ENCODE assay signal across 9 cellular contexts in the genomic region with DNA sequence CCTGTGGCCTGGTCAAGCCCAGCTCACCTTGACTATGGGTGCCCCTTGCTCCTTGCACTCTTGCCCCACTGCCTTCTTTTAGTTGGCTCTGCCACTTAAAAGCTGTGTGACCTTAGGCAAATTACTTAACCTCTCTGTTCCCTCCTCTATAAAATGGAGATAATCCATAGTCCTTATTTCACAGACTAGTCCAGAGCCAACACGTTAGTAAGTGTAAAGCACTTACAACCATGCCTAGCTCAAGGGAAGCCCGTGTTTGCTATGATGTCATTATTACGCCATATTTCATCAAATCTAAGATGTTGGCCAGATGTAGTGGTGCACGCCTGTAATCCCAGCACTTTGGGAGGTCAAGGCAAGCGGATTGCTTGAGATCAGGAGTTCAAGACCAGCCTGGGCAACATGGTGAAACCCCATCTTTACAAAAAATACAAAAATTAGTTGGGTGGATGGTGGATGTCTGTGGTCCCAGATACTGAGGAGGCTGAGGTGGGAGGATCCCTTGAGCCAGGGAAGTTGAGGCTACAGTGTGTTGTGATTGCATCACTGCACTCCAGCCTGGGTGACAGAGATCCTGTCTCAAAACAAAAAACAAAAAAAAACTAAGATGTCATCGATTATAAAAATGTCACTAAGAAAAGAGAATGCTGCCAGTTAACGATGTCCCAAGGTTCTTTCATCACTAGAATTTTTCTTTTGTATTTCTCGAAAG. TPM values are rescaled to one million over a fixed set of nuclear protein-coding genes. Genes with fewer than 3 reads are reported as not detected.
DNase-seq lines count a peak whose midpoint lies in the region; ATAC-seq and TF ChIP-seq lines count a peak whose summit lies in the region.
"Had no signal": no experiment of that assay in that cellular context is flagged by ENCODE, and none has a peak within 500 bp of the region (broad histone marks: within the 10 kb centered on the region; RNA-seq: fewer than 3 reads in every experiment).

No MANE protein-coding gene starts in this region.

- H3K9me3 ChIP-seq in HEK293 (ENCODE audit: control insufficient read depth, insufficient read depth, low read depth, low read length) (no peaks in the 10 kb centered on the region), SU-DHL-6 (ENCODE audit: insufficient read depth, low read length) (no peaks in the 10 kb centered on the region)
- H3K9me3 ChIP-seq: SK-N-SH had no signal

- H3K27me3 Mint-ChIP-seq in glutamatergic neuron (ENCODE audit: unreplicated experiment): peaks cover 11% of the 10 kb centered on the region

- no peaks in the 10 kb centered on the region for H3K4me1 ChIP-seq in HEK293 (ENCODE audit: control insufficient read depth, insufficient read depth, low read length)

- no peaks in the 10 kb centered on the region for H3K36me3 ChIP-seq in HEK293 (ENCODE audit: control insufficient read depth in 2 of 2, insufficient read depth in 1 of 2, low read length in 2 of 2)
- H3K36me3 ChIP-seq in SU-DHL-6 (ENCODE audit: low read length): no peaks in the 10 kb centered on the region

- H3K79me2 ChIP-seq in SU-DHL-6 (ENCODE audit: insufficient read depth, low read length): peaks cover 5% of the 10 kb centered on the region; the same call in 1 of the 2 replicates

- TF ChIP-seq CTCF in HEK293 (tag by site-specific recombination; IDR thresholded peaks at IDR 0.05) (no peak), SU-DHL-6 (IDR thresholded peaks at IDR 0.05; ENCODE audit: insufficient read depth, low read length, poor library complexity, severe bottlenecking) (no peak), glutamatergic neuron (IDR thresholded peaks at IDR 0.05; ENCODE audit: partially characterized antibody, unreplicated experiment) (no peak)

- H3K36me3 Mint-ChIP-seq in glutamatergic neuron (ENCODE audit: unreplicated experiment): peaks cover 4% of the 10 kb centered on the region

- H2AFZ ChIP-seq in SU-DHL-6 (ENCODE audit: low read depth, low read length, severe bottlenecking): no peak overlapping the region

- H3F3A ChIP-seq in SU-DHL-6 (ENCODE audit: insufficient read depth): peaks cover 15% of the 10 kb centered on the region

- H4K20me1 ChIP-seq in SU-DHL-6 (ENCODE audit: low read depth, low read length): no peaks in the 10 kb centered on the region

- H3K9me3 Mint-ChIP-seq in glutamatergic neuron (ENCODE audit: unreplicated experiment): peaks cover 25% of the 10 kb centered on the region

- CTCF ChIA-PET in HEK293 (lab: Yijun Ruan, JAX): interaction anchor here (0.9 to 9.6 kb wide), 3 partner anchors 18 to 33 kb away, joined by 3 to 81 read pairs (median 7); a partner anchor contains a TSS

- peaks cover 28% of the 10 kb centered on the region for H3K4me1 Mint-ChIP-seq in glutamatergic neuron (ENCODE audit: low read depth, unreplicated experiment)

- peak overlapping the region; percentile 30 for H3K4me3 Mint-ChIP-seq in glutamatergic neuron (ENCODE audit: unreplicated experiment)

- H3K9me2 ChIP-seq in SU-DHL-6 (replicated peaks; ENCODE audit: insufficient read depth, low read length): no peaks in the 10 kb centered on the region
- H3K9me2 ChIP-seq: SK-N-SH had no signal

- no peak overlapping the region for H3K27ac ChIP-seq in HEK293 (ENCODE audit: extremely low read depth, low read depth, low read length)
- H3K27ac ChIP-seq in SU-DHL-6 (ENCODE audit: low read depth, low read length): peak overlapping the region; percentile 34; the same call in 1 of the 2 replicates

- H3K9ac ChIP-seq in SU-DHL-6 (ENCODE audit: low read length): no peak overlapping the region
- H3K9ac ChIP-seq: SK-N-SH had no signal

- ATAC-seq in GM21529 (IDR thresholded peaks at IDR 0.05; ENCODE audit: unreplicated experiment) (no peak), HG02759 (IDR thresholded peaks at IDR 0.05; ENCODE audit: unreplicated experiment) (no peak)

- H3K4me3 ChIP-seq in HEK293 (ENCODE audit: low read depth, low read length) (no peak overlapping the region), SU-DHL-6 (ENCODE audit: insufficient read depth, low read length, poor library complexity, severe bottlenecking) (no peak overlapping the region)

- H3K27me3 ChIP-seq in SU-DHL-6 (ENCODE audit: low read length): no peaks in the 10 kb centered on the region

- no peak for DNase-seq in glutamatergic neuron
- DNase-seq: mesendoderm, NCI-H345, SK-N-SH, substantia nigra had no signal

- peak overlapping the region; percentile 43 for H3K27ac Mint-ChIP-seq in glutamatergic neuron (ENCODE audit: unreplicated experiment)

- POLR2A ChIA-PET in HEK293 (lab: Yijun Ruan, JAX): no interaction called here

- H3K4me2 ChIP-seq in SU-DHL-6 (ENCODE audit: low read depth, low read length, poor library complexity, severe bottlenecking): peak overlapping the region; percentile 6
- H3K4me2 ChIP-seq: SK-N-SH had no signal

TF ChIP-seq in HEK293, 187 proteins besides CTCF, POLR2A, EP300 and RAD21 (continues in another document):
- no peak for TF ChIP-seq ZNF354C (tag by site-specific recombination; IDR thresholded peaks at IDR 0.05; ENCODE audit: borderline replicate concordance, low read depth)
- TF ChIP-seq, protein P1, sequence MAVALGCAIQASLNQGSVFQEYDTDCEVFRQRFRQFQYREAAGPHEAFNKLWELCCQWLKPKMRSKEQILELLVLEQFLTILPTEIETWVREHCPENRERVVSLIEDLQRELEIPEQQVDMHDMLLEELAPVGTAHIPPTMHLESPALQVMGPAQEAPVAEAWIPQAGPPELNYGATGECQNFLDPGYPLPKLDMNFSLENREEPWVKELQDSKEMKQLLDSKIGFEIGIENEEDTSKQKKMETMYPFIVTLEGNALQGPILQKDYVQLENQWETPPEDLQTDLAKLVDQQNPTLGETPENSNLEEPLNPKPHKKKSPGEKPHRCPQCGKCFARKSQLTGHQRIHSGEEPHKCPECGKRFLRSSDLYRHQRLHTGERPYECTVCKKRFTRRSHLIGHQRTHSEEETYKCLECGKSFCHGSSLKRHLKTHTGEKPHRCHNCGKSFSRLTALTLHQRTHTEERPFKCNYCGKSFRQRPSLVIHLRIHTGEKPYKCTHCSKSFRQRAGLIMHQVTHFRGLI (tag by site-specific recombination; IDR thresholded peaks at IDR 0.05): no peak
- no peak for TF ChIP-seq ZNF501 (tag by site-specific recombination; IDR thresholded peaks at IDR 0.05)
- peak; percentile 87; the same call in 1 of the 2 replicates for TF ChIP-seq ZNF768 (tag by site-specific recombination; IDR thresholded peaks at IDR 0.05)
- TF ChIP-seq, protein P2, sequence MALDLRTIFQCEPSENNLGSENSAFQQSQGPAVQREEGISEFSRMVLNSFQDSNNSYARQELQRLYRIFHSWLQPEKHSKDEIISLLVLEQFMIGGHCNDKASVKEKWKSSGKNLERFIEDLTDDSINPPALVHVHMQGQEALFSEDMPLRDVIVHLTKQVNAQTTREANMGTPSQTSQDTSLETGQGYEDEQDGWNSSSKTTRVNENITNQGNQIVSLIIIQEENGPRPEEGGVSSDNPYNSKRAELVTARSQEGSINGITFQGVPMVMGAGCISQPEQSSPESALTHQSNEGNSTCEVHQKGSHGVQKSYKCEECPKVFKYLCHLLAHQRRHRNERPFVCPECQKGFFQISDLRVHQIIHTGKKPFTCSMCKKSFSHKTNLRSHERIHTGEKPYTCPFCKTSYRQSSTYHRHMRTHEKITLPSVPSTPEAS (tag by site-specific recombination; IDR thresholded peaks at IDR 0.05): no peak
- TF ChIP-seq, protein P3, sequence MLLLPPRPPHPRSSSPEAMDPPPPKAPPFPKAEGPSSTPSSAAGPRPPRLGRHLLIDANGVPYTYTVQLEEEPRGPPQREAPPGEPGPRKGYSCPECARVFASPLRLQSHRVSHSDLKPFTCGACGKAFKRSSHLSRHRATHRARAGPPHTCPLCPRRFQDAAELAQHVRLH (tag by site-specific recombination; IDR thresholded peaks at IDR 0.05): no peak
- TF ChIP-seq, protein P4, sequence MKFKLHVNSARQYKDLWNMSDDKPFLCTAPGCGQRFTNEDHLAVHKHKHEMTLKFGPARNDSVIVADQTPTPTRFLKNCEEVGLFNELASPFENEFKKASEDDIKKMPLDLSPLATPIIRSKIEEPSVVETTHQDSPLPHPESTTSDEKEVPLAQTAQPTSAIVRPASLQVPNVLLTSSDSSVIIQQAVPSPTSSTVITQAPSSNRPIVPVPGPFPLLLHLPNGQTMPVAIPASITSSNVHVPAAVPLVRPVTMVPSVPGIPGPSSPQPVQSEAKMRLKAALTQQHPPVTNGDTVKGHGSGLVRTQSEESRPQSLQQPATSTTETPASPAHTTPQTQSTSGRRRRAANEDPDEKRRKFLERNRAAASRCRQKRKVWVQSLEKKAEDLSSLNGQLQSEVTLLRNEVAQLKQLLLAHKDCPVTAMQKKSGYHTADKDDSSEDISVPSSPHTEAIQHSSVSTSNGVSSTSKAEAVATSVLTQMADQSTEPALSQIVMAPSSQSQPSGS (tag by site-specific recombination; IDR thresholded peaks at IDR 0.05; ENCODE audit: low read depth): peak; percentile 70; the same call in 1 of the 2 replicates
- no peak for TF ChIP-seq ZNF2 (tag by site-specific recombination; IDR thresholded peaks at IDR 0.05)
- no peak for TF ChIP-seq ZNF561 (tag by site-specific recombination; IDR thresholded peaks at IDR 0.05; ENCODE audit: borderline replicate concordance)
- TF ChIP-seq MEIS1 (CRISPR knock-in tag; IDR thresholded peaks at IDR 0.05; ENCODE audit: borderline replicate concordance): no peak
- TF ChIP-seq OSR2 (tag by site-specific recombination; IDR thresholded peaks at IDR 0.05): no peak
- no peak for TF ChIP-seq SCRT1 (tag by site-specific recombination; IDR thresholded peaks at IDR 0.05; ENCODE audit: borderline replicate concordance)
- TF ChIP-seq, protein P5, sequence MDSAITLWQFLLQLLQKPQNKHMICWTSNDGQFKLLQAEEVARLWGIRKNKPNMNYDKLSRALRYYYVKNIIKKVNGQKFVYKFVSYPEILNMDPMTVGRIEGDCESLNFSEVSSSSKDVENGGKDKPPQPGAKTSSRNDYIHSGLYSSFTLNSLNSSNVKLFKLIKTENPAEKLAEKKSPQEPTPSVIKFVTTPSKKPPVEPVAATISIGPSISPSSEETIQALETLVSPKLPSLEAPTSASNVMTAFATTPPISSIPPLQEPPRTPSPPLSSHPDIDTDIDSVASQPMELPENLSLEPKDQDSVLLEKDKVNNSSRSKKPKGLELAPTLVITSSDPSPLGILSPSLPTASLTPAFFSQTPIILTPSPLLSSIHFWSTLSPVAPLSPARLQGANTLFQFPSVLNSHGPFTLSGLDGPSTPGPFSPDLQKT (IDR thresholded peaks at IDR 0.05; ENCODE audit: borderline replicate concordance, low read depth, low read length): no peak

RNA-seq across cellular contexts. Expression of a gene that starts 2.3 kb away (rescaled TPM):
- 83.6 TPM for total RNA-seq in glutamatergic neuron (ENCODE audit: unreplicated experiment)

RNA-seq across cellular contexts. Expression of a gene that starts 19.8 kb away (rescaled TPM):
- total RNA-seq in glutamatergic neuron (ENCODE audit: unreplicated experiment): 418 TPM

RNA-seq across cellular contexts. Expression of a gene that starts 20.3 kb away (rescaled TPM):
- total RNA-seq in glutamatergic neuron (ENCODE audit: unreplicated experiment): 93.1 TPM

RNA-seq across cellular contexts. Expression of a gene that starts 21.3 kb away (rescaled TPM):
- 3.2 TPM for total RNA-seq in glutamatergic neuron (ENCODE audit: unreplicated experiment)

RNA-seq across cellular contexts. Expression of a gene that starts 32.4 kb away (rescaled TPM):
- 69.9 TPM for total RNA-seq in glutamatergic neuron (ENCODE audit: unreplicated experiment)
